In genomic region chr16:86576591-86577313, GRCh38 we compare ENCODE assay signal across 9 cellular contexts. TPM values are rescaled to one million over a fixed set of nuclear protein-coding genes. Genes with fewer than 3 reads are reported as not detected.
DNase-seq lines count a peak whose midpoint lies in the region; ATAC-seq, FAIRE-seq and TF ChIP-seq lines count a peak whose summit lies in the region.
"Had no signal": no experiment of that assay in that cellular context is flagged by ENCODE, and none has a peak within 500 bp of the region (broad histone marks: within the 10 kb centered on the region; RNA-seq: fewer than 3 reads in every experiment).

No MANE protein-coding gene starts in this region.

- no peak for TF ChIP-seq CTCF in K562 (IDR thresholded peaks at IDR 0.05 in 2 of 3, conservative IDR thresholded peaks at IDR 0.05 in 1 of 3; ENCODE audit: insufficient read depth in 2 of 3, low read depth in 1 of 3, low read length in 3 of 3)

- WGBS in K562 (ENCODE audit: insufficient coverage, low coverage, missing lambda C conversion rate): 27% methylated on average over 32 of the region's 33 CpGs

- no peaks in the 10 kb centered on the region for H3K9me1 ChIP-seq in K562 (ENCODE audit: control insufficient read depth, insufficient read depth, low read length)

- peaks cover 39 to 75% of the 10 kb centered on the region in 2 experiments for H3K27me3 ChIP-seq in K562 (ENCODE audit: control insufficient read depth in 2 of 2, insufficient read depth in 2 of 2, low read length in 2 of 2)

- H3K36me3 Mint-ChIP-seq in activated naive CD4-positive, alpha-beta T cell treated with anti-CD3 and anti-CD28 coated beads, Interleukin-2, amount 50 U/mL, for 24 hours: no peaks in the 10 kb centered on the region

- peak overlapping the region; percentile 45; the same call in 1 of the 2 replicates for H3K4me3 ChIP-seq in K562

- BruUV-seq in K562 (replicated peaks; lab: Mats Ljungman, UMichigan): no TSS peak

- peak overlapping the region; percentile 73 for H2AFZ ChIP-seq in K562 (ENCODE audit: low read depth, low read length)

- CTCF ChIA-PET in K562 (lab: Yijun Ruan, JAX; ENCODE audit: low intra/inter-chr PET ratio): interaction anchor here (0.6 kb wide), 1 partner anchor 613 kb away, joined by 3 read pairs; no protein-coding TSS in a partner anchor

- H3K4me1 ChIP-seq in K562 (replicated peaks in 1 of 2; ENCODE audit: control insufficient read depth in 2 of 2, insufficient read depth in 2 of 2, low read length in 2 of 2): peaks cover 0 to 19% of the 10 kb centered on the region in 2 experiments; a peak in 3 of 5 replicates

- DNase-seq in activated naive CD4-positive, alpha-beta T cell treated with Interleukin-2 at 50 U/mL for 16 hours: no peak
- peak in 2 of 4 experiments; percentile 15 to 27 for DNase-seq in K562 (ENCODE audit: extremely low read depth in 1 of 4, low spot score in 3 of 4)
- peak; percentile 62 for DNase-seq in left kidney (ENCODE audit: low read depth, low spot score)
- no peak for DNase-seq in urothelium cell line (ENCODE audit: low spot score)
- DNase-seq in SK-N-DZ (ENCODE audit: low spot score): no peak
- DNase-seq in stimulated activated CD4-positive, alpha-beta T cell treated with anti-CD3 and anti-CD28 coated beads, Interleukin-4, amount 100 ng/mL, for 24 hours: no peak

- peaks cover 59% of the 10 kb centered on the region for H3K27me3 Mint-ChIP-seq in activated naive CD4-positive, alpha-beta T cell treated with anti-CD3 and anti-CD28 coated beads, Interleukin-2, amount 50 U/mL, for 24 hours

- no peaks in the 10 kb centered on the region; the same call in 1 of the 2 replicates for H4K20me1 ChIP-seq in K562 (replicated peaks; ENCODE audit: control insufficient read depth, insufficient read depth, low read length)

- no peak overlapping the region for H3K27ac ChIP-seq in K562 (ENCODE audit: extremely low read depth, low read depth, low read length)
- H3K27ac ChIP-seq: body of pancreas had no signal

- in situ Hi-C loops in K562 (cut with MboI): no loop called here

- peak overlapping the region; percentile 71 for H3K4me3 Mint-ChIP-seq in activated naive CD4-positive, alpha-beta T cell treated with anti-CD3 and anti-CD28 coated beads, Interleukin-2, amount 50 U/mL, for 24 hours

- TF ChIP-seq POLR2A in K562 (conservative IDR thresholded peaks at IDR 0.05): no peak

- no peak for TF ChIP-seq RAD21 in K562 (CRISPR knock-in tag; conservative IDR thresholded peaks at IDR 0.05 in 1 of 2, IDR thresholded peaks at IDR 0.05 in 1 of 2)

- peaks cover 12% of the 10 kb centered on the region for H3K4me1 Mint-ChIP-seq in activated naive CD4-positive, alpha-beta T cell treated with anti-CD3 and anti-CD28 coated beads, Interleukin-2, amount 50 U/mL, for 24 hours

- H3K4me2 ChIP-seq in K562 (ENCODE audit: insufficient read depth, low read length): peak overlapping the region; percentile 67

- no peak overlapping the region for H3K27ac Mint-ChIP-seq in activated naive CD4-positive, alpha-beta T cell treated with anti-CD3 and anti-CD28 coated beads, Interleukin-2, amount 50 U/mL, for 24 hours

- intact Hi-C loops in K562 (cut with micrococcal nuclease): no loop called here

- ATAC-seq in K562: no peak
- no peak for ATAC-seq in HG02798 (IDR thresholded peaks at IDR 0.05; ENCODE audit: poor library complexity, unreplicated experiment)

- peak overlapping the region in 1 of 2 experiments; percentile 86; a peak in 2 of 4 replicates for H3K9ac ChIP-seq in K562 (ENCODE audit: insufficient read depth in 1 of 2, low read depth in 2 of 2, low read length in 2 of 2)

- H3K79me2 ChIP-seq in K562 (ENCODE audit: control insufficient read depth, insufficient read depth, low read length): no peaks in the 10 kb centered on the region

- H3K9me3 ChIP-seq in K562 (replicated peaks; ENCODE audit: control insufficient read depth, insufficient read depth, low read depth, low read length): no peaks in the 10 kb centered on the region
- H3K9me3 ChIP-seq: body of pancreas had no signal

- POLR2A ChIA-PET in K562 (lab: Yijun Ruan, JAX): interaction anchor here (0.6 kb wide), 1 partner anchor 666 kb away, joined by 3 read pairs; no protein-coding TSS in a partner anchor

- TF ChIP-seq EP300 in K562 (IDR thresholded peaks at IDR 0.05; ENCODE audit: low read length): no peak

- H3K9me3 Mint-ChIP-seq in activated naive CD4-positive, alpha-beta T cell treated with anti-CD3 and anti-CD28 coated beads, Interleukin-2, amount 50 U/mL, for 24 hours: no peaks in the 10 kb centered on the region

- no peaks in the 10 kb centered on the region for H3K36me3 ChIP-seq in K562 (ENCODE audit: control insufficient read depth, insufficient read depth, low read length)

- FAIRE-seq in K562 (lab: Jason Lieb, UNC) (no peak), urothelium cell line (lab: Jason Lieb, UNC) (peak; percentile 27)

TF ChIP-seq in K562, 482 proteins besides CTCF, POLR2A, EP300 and RAD21:
- TF ChIP-seq COPS2 (conservative IDR thresholded peaks at IDR 0.05): no peak
TF ChIP-seq in K562: peak in this region for 0.

RNA-seq across cellular contexts. Expression of gene FOXL1, which starts 1.6 kb away (rescaled TPM):
- total RNA-seq in K562 (2011; cell fraction: chromatin; rRNA removed; ENCODE audit: low replicate concordance): not detected in 2 replicates
- not detected in 2 replicates for total RNA-seq in K562 (2011; cell fraction: nucleolus; rRNA removed)
- not detected in 2 replicates for total RNA-seq in K562 (2011; cell fraction: nucleoplasm; rRNA removed)
- total RNA-seq in K562 (2014; rRNA removed) (not detected in 2 replicates), K562 (2014; rRNA removed; fragmentation: Illumina TruSeq; extraction: Trizol) (not detected in 2 replicates), K562 (2015; rRNA removed; fragmentation: Illumina TruSeq; extraction: Trizol) (not detected in 2 replicates), K562 (2021) (not detected in 2 replicates)
- polyA plus RNA-seq in K562 (2011; rRNA removed) (not detected in 2 replicates), K562 (2014; fragmentation: Illumina TruSeq; extraction: Trizol) (not detected in 2 replicates), K562 (2014; fragmentation: Nextera tagmentation; extraction: Ambion mirVana) (not detected), K562 (2014; rRNA removed) (not detected in 2 replicates)
- polyA plus RNA-seq in K562 (2011; cell fraction: cytosol; rRNA removed): not detected in 2 replicates
- not detected in 2 replicates for polyA plus RNA-seq in K562 (2011; cell fraction: nucleus; rRNA removed)
- not detected in 2 replicates for polyA plus RNA-seq in K562 (2012)
- not detected in 2 replicates for polyA minus RNA-seq in K562 (2011; rRNA and poly(A)+ RNA removed)
- polyA minus RNA-seq in K562 (2011; cell fraction: cytosol; rRNA and poly(A)+ RNA removed): 0.36 TPM in 1 of 2 replicates, not detected in the other
- polyA minus RNA-seq in K562 (2011; cell fraction: nucleus; rRNA and poly(A)+ RNA removed): 0.13 TPM in 1 of 2 replicates, not detected in the other
- not detected in 2 replicates for polyA plus RNA-seq in SK-N-DZ (2014; cell fraction: cytosol; rRNA removed)
- polyA plus RNA-seq in SK-N-DZ (2014; cell fraction: nucleus; rRNA removed): not detected in 2 replicates

RNA-seq across cellular contexts. Expression of gene FOXC2, which starts 10.1 kb away (rescaled TPM):
- not detected in 2 replicates for total RNA-seq in K562 (2011; cell fraction: chromatin; rRNA removed; ENCODE audit: low replicate concordance)
- total RNA-seq in K562 (2011; cell fraction: nucleolus; rRNA removed): not detected in 2 replicates
- not detected in 2 replicates for total RNA-seq in K562 (2011; cell fraction: nucleoplasm; rRNA removed)
- total RNA-seq in K562 (2014; rRNA removed) (not detected in 2 replicates), K562 (2014; rRNA removed; fragmentation: Illumina TruSeq; extraction: Trizol) (not detected in 2 replicates), K562 (2015; rRNA removed; fragmentation: Illumina TruSeq; extraction: Trizol) (not detected in 2 replicates), K562 (2021) (0.11 TPM in 2 replicates)
- polyA plus RNA-seq in K562 (2011; rRNA removed) (not detected in 2 replicates), K562 (2014; fragmentation: Illumina TruSeq; extraction: Trizol) (not detected in 2 replicates), K562 (2014; fragmentation: Nextera tagmentation; extraction: Ambion mirVana) (under 1 TPM; 0.01 to 0.08 TPM), K562 (2014; rRNA removed) (0.11 and 0.13 TPM in 2 replicates)
- polyA plus RNA-seq in K562 (2011; cell fraction: cytosol; rRNA removed): not detected in 2 replicates
- 0.13 TPM in 1 of 2 replicates, not detected in the other for polyA plus RNA-seq in K562 (2011; cell fraction: nucleus; rRNA removed)
- polyA plus RNA-seq in K562 (2012): 0.10 TPM in 1 of 2 replicates, not detected in the other
- polyA minus RNA-seq in K562 (2011; rRNA and poly(A)+ RNA removed): not detected in 2 replicates
- not detected in 2 replicates for polyA minus RNA-seq in K562 (2011; cell fraction: cytosol; rRNA and poly(A)+ RNA removed)
- not detected in 2 replicates for polyA minus RNA-seq in K562 (2011; cell fraction: nucleus; rRNA and poly(A)+ RNA removed)
- polyA plus RNA-seq in SK-N-DZ (2014; cell fraction: cytosol; rRNA removed): not detected in 2 replicates
- polyA plus RNA-seq in SK-N-DZ (2014; cell fraction: nucleus; rRNA removed): not detected in 2 replicates

RNA-seq across cellular contexts. Expression of gene MTHFSD, which starts 21.7 kb away (rescaled TPM):
- 57.7 and 74.7 TPM in 2 replicates for total RNA-seq in K562 (2011; cell fraction: chromatin; rRNA removed; ENCODE audit: low replicate concordance)
- total RNA-seq in K562 (2011; cell fraction: nucleolus; rRNA removed): 49.7 and 59.5 TPM in 2 replicates
- total RNA-seq in K562 (2011; cell fraction: nucleoplasm; rRNA removed): 52.7 and 56.3 TPM in 2 replicates
- total RNA-seq in K562 (2014; rRNA removed) (8.3 and 8.7 TPM in 2 replicates), K562 (2014; rRNA removed; fragmentation: Illumina TruSeq; extraction: Trizol) (12.0 and 12.8 TPM in 2 replicates), K562 (2015; rRNA removed; fragmentation: Illumina TruSeq; extraction: Trizol) (15.2 and 16.0 TPM in 2 replicates), K562 (2021) (17.8 and 20.2 TPM in 2 replicates)
- polyA plus RNA-seq in K562 (2011; rRNA removed) (12.8 and 13.9 TPM in 2 replicates), K562 (2014; fragmentation: Illumina TruSeq; extraction: Trizol) (16.0 and 16.3 TPM in 2 replicates), K562 (2014; fragmentation: Nextera tagmentation; extraction: Ambion mirVana) (1 to 10 TPM; 3.2 to 3.5 TPM), K562 (2014; rRNA removed) (8.7 and 10.6 TPM in 2 replicates)
- 10.5 and 11.6 TPM in 2 replicates for polyA plus RNA-seq in K562 (2011; cell fraction: cytosol; rRNA removed)
- 61.4 and 78.3 TPM in 2 replicates for polyA plus RNA-seq in K562 (2011; cell fraction: nucleus; rRNA removed)
- polyA plus RNA-seq in K562 (2012): 9.5 and 10.0 TPM in 2 replicates
- polyA minus RNA-seq in K562 (2011; rRNA and poly(A)+ RNA removed): 22.0 and 22.3 TPM in 2 replicates
- 8.3 and 11.0 TPM in 2 replicates for polyA minus RNA-seq in K562 (2011; cell fraction: cytosol; rRNA and poly(A)+ RNA removed)
- 57.9 and 75.6 TPM in 2 replicates for polyA minus RNA-seq in K562 (2011; cell fraction: nucleus; rRNA and poly(A)+ RNA removed)
- polyA plus RNA-seq in SK-N-DZ (2014; cell fraction: cytosol; rRNA removed): 14.9 and 18.5 TPM in 2 replicates
- 15.2 and 28.4 TPM in 2 replicates for polyA plus RNA-seq in SK-N-DZ (2014; cell fraction: nucleus; rRNA removed)
